In genomic region chr19:44304659-44305193, GRCh38 we compare ENCODE assay signal across 8 cellular contexts. TPM values are rescaled to one million over a fixed set of nuclear protein-coding genes. Genes with fewer than 3 reads are reported as not detected.
DNase-seq lines count a peak whose midpoint lies in the region; ATAC-seq lines count a peak whose summit lies in the region.

Gene ZNF235 (minus strand): TSS chr19:44305025. CDS start chr19:44303404, 1,621 bp downstream.

- in situ Hi-C loops in ACHN (cut with HindIII; ENCODE audit: low pct_ligation_motif_present, low pct_unique_long_range_greater_than_20kb, low sequenced_read_pairs): no loop called here

- DNase-seq in ACHN (peak; percentile 97), NCI-H2227 (lab: John Stamatoyannopoulos, UW; ENCODE audit: unreplicated experiment) (peak; percentile 90), cerebellum (ENCODE audit: low spot score) (peak; percentile 94), islet precursor cell (peak; percentile 99)
- peak; percentile 48 for DNase-seq in activated CD4-positive, CD25-positive, alpha-beta regulatory T cell treated with anti-CD3 and anti-CD28 coated beads, Interleukin-2, amount 50 U/mL, for 16 hours (ENCODE audit: low read depth, low spot score)
- DNase-seq in stimulated activated CD4-positive, alpha-beta T cell treated with anti-CD3 and anti-CD28 coated beads, Interleukin-12 subunit alpha, Interleukin-12 subunit beta, amount 100 ng/mL, for 4 hours: peak; percentile 64

- ATAC-seq in GM18870 (IDR thresholded peaks at IDR 0.05; ENCODE audit: unreplicated experiment): peak; percentile 85
- peak; percentile 87 for ATAC-seq in HG03135 (IDR thresholded peaks at IDR 0.05; ENCODE audit: unreplicated experiment)

RNA-seq across cellular contexts. Expression of gene ZNF235, which starts in this region (rescaled TPM):
- total RNA-seq in cerebellum: 20.5 TPM

Comparison
In these comparisons a context has a peak if more than half of its experiments do, and no peak if none do; other contexts are left out.
1. Peak in every context shown above with its lines: DNase-seq and ATAC-seq.
2. DNase-seq: peak in every context shown above with its lines; median percentile 99 in islet precursor cell; 97 in ACHN; 94 in cerebellum; 90 in NCI-H2227; 64 in stimulated activated CD4-positive, alpha-beta T cell treated with anti-CD3 and anti-CD28 coated beads, Interleukin-12 subunit alpha, Interleukin-12 subunit beta, amount 100 ng/mL, for 4 hours; 48 in activated CD4-positive, CD25-positive, alpha-beta regulatory T cell treated with anti-CD3 and anti-CD28 coated beads, Interleukin-2, amount 50 U/mL, for 16 hours.